In the genomic region with DNA sequence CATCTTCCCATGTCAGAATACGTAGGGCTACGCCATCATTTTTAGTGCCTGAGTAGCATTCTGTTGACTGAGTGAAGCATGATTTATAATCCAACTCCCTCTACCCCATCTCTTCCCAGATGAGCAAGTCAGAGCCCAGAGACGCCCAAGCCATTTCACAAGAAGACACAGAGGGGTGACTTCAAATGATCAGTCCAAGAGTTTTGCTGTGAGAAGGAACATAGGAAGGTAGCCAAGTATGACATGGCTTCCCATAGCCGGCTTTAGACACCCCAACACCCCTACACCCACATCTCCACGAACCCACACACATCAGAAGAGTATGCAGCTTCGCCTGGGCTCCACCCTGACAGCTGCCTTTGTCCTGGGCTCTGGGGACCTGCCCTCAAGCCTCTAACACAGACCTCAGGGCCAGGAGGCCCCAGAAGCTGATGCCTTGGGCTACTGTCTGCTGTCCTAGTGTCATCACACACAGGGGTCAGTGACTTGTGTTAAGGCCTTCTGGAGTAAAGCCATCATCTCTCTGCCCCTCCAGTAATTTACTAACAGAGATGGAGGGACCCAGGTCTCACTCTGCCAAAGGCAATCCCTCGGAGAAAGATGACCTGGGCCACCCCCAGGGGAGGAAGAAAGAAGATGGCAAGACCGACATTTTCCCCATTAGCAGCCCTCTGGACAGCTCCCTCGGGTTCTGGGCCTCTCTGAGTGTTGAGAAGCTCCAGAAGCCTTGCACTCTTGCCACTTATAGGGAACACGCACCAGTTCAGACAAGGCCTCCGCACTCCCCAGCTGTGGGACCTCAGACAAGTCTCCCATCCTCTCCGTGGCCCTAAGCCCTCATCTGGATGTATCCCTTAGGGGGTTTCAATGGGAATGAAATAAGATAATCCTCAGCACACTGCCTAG, we compare ENCODE assay signal across 19 cellular contexts. TPM values are rescaled to one million over a fixed set of nuclear protein-coding genes. Genes with fewer than 3 reads are reported as not detected.
DNase-seq lines count a peak whose midpoint lies in the region; ATAC-seq and TF ChIP-seq lines count a peak whose summit lies in the region.
"Had no signal": no experiment of that assay in that cellular context is flagged by ENCODE, and none has a peak within 500 bp of the region (broad histone marks: within the 10 kb centered on the region; RNA-seq: fewer than 3 reads in every experiment).

No MANE protein-coding gene starts in this region.

- DNase-seq in right cardiac atrium = peak in 1 of 3 donors; percentile 53
- DNase-seq in left ventricle myocardium superior = no peak
- peak; percentile 44 for DNase-seq in retina
- DNase-seq in Kasumi-1 (lab: John Stamatoyannopoulos, UW) = no peak
- DNase-seq: activated CD4-positive, alpha-beta memory T cell treated with anti-CD3 and anti-CD28 coated beads for 36 hours; activated T-cell treated with anti-CD3 and anti-CD28 coated beads, Interleukin-2, amount 50 U/mL, for 4 hours; NCI-H1436; NK-92 treated with Interleukin-12 subunit alpha and Interleukin-12 subunit beta, amount 100 ng/mL, for 24 hours; occipital lobe; RPMI8226; T-helper 1 cell had no signal

- H3K4me3 ChIP-seq in right cardiac atrium (ENCODE audit: low read length) (no peak overlapping the region), gastroesophageal sphincter (no peak overlapping the region)
- H3K4me3 ChIP-seq: breast epithelium, smooth muscle cell had no signal

- ATAC-seq in right cardiac atrium (no peak), left ventricle myocardium superior (no peak), gastroesophageal sphincter (no peak), HG03571 (IDR thresholded peaks at IDR 0.05; ENCODE audit: unreplicated experiment) (no peak), GM19463 (IDR thresholded peaks at IDR 0.05; ENCODE audit: unreplicated experiment) (no peak), HG02981 (IDR thresholded peaks at IDR 0.05; ENCODE audit: unreplicated experiment) (no peak)
- ATAC-seq: activated naive CD4-positive, alpha-beta T cell treated with anti-CD3 and anti-CD28 coated beads, Interleukin-2, amount 50 U/mL, for 72 hours; activated T-cell treated with anti-CD3 and anti-CD28 coated beads, Interleukin-2, amount 50 U/mL, for 4 hours; esophagus mucosa had no signal

- WGBS in right cardiac atrium = 71% methylated on average over 12 of the region's 12 CpGs
- 78 to 85% methylated on average over 4 to 6 of the region's 12 CpGs for WGBS in gastroesophageal sphincter (ENCODE audit: low coverage in 1 of 2), 2 donors

- H3K27ac ChIP-seq in right cardiac atrium (ENCODE audit: low read length) (peak overlapping the region; percentile 100), gastroesophageal sphincter (peak overlapping the region; percentile 91 to 100 (median 96))

- H3K27me3 ChIP-seq in right cardiac atrium (ENCODE audit: control insufficient read depth, insufficient read depth) (no peaks in the 10 kb centered on the region), gastroesophageal sphincter (no peaks in the 10 kb centered on the region)
- H3K27me3 ChIP-seq: breast epithelium had no signal

- H3K9me3 ChIP-seq in right cardiac atrium (ENCODE audit: control insufficient read depth, low read length) = no peaks in the 10 kb centered on the region
- no peaks in the 10 kb centered on the region for H3K9me3 ChIP-seq in gastroesophageal sphincter
- H3K9me3 ChIP-seq: breast epithelium had no signal

- no peak for TF ChIP-seq EP300 in gastroesophageal sphincter (IDR thresholded peaks at IDR 0.05)

- H3K36me3 ChIP-seq in gastroesophageal sphincter = peaks cover 0 to 21% of the 10 kb centered on the region in 2 donors
- H3K36me3 ChIP-seq: breast epithelium had no signal

- TF ChIP-seq POLR2A in gastroesophageal sphincter (IDR thresholded peaks at IDR 0.05) = no peak

- no peak for TF ChIP-seq CTCF in gastroesophageal sphincter (IDR thresholded peaks at IDR 0.05)

- intact Hi-C loops in right cardiac atrium (cut with DNase I) = no loop called here
- intact Hi-C loops in left ventricle myocardium superior (cut with micrococcal nuclease) = no loop called here

- H3K4me1 ChIP-seq in right cardiac atrium (ENCODE audit: control insufficient read depth, insufficient read depth, low read length) (peaks cover 36% of the 10 kb centered on the region), gastroesophageal sphincter (peaks cover 12 to 66% (median 52%) of the 10 kb centered on the region in 3 donors)

RNA-seq across cellular contexts. Expression of a gene that starts 38.7 kb away (rescaled TPM):
- total RNA-seq in right cardiac atrium = 10 to 100 TPM; 50.9 to 68.3 (median 61.1) TPM
- polyA plus RNA-seq in right cardiac atrium = 54.7 TPM
- 86.3 TPM for total RNA-seq in left ventricle myocardium superior
- total RNA-seq in gastroesophageal sphincter = 10 to 100 TPM; 23.0 to 24.8 (median 24.5) TPM
